In genomic region chr7:98745722-98746318, GRCh38 we compare ENCODE assay signal across 8 cellular contexts.
DNase-seq lines count a peak whose midpoint lies in the region; ATAC-seq and TF ChIP-seq lines count a peak whose summit lies in the region.

No MANE protein-coding gene starts in this region.

- H2BK15ac ChIP-seq in IMR-90 (ENCODE audit: low read depth, low read length): no peak overlapping the region

- H3K4me3 Mint-ChIP-seq in activated naive CD8-positive, alpha-beta T cell treated with anti-CD3 and anti-CD28 coated beads, Interleukin-2, amount 10 ng/mL, durations not matched to agents 7 days and 5 days: no peak overlapping the region

- no peak overlapping the region for H3K27ac ChIP-seq in IMR-90 (ENCODE audit: insufficient read depth, low read length)
- no peak overlapping the region for H3K27ac ChIP-seq in right atrium auricular region
- H3K27ac ChIP-seq in uterus: no peak overlapping the region

- no peaks in the 10 kb centered on the region for H3K9me3 Mint-ChIP-seq in activated naive CD8-positive, alpha-beta T cell treated with anti-CD3 and anti-CD28 coated beads, Interleukin-2, amount 10 ng/mL, durations not matched to agents 7 days and 5 days

- no peaks in the 10 kb centered on the region for H3K4me1 Mint-ChIP-seq in activated naive CD8-positive, alpha-beta T cell treated with anti-CD3 and anti-CD28 coated beads, Interleukin-2, amount 10 ng/mL, durations not matched to agents 7 days and 5 days

- H2BK120ac ChIP-seq in IMR-90 (ENCODE audit: low read depth, low read length): no peak overlapping the region

- POLR2A ChIA-PET in IMR-90 (lab: Charles Lee; ENCODE audit: unreplicated experiment): no interaction called here
- POLR2A ChIA-PET in activated naive CD8-positive, alpha-beta T cell treated with anti-CD3 and anti-CD28 coated beads, Interleukin-2, amount 10 ng/mL, durations not matched to agents 7 days and 5 days (lab: Charles Lee): no interaction called here

- H3K36me3 ChIP-seq in IMR-90 (ENCODE audit: control insufficient read depth, insufficient read depth, low read length): no peaks in the 10 kb centered on the region
- H3K36me3 ChIP-seq in right atrium auricular region: no peaks in the 10 kb centered on the region
- H3K36me3 ChIP-seq in uterus: no peaks in the 10 kb centered on the region

- no peak overlapping the region for H2AK9ac ChIP-seq in IMR-90 (replicated peaks; ENCODE audit: low read depth, low read length, poor library complexity)

- H3K4me3 ChIP-seq in IMR-90 (ENCODE audit: insufficient read depth, low read depth, low read length) (no peak overlapping the region), right atrium auricular region (no peak overlapping the region), uterus (no peak overlapping the region)

- TF ChIP-seq POLR2A in IMR-90 (IDR thresholded peaks at IDR 0.05; ENCODE audit: low read depth, low read length) (no peak), uterus (IDR thresholded peaks at IDR 0.05) (no peak)

- H3K9me3 ChIP-seq in IMR-90 (ENCODE audit: control insufficient read depth, insufficient read depth, low read length) (no peaks in the 10 kb centered on the region; the same call in 1 of the 2 replicates), right atrium auricular region (peaks cover 0 to 6% of the 10 kb centered on the region in 2 donors), uterus (no peaks in the 10 kb centered on the region)

- H3K4me2 ChIP-seq in IMR-90 (ENCODE audit: low read depth, low read length): no peak overlapping the region

- BruUV-seq in IMR-90 (replicated peaks; lab: Mats Ljungman, UMichigan): no TSS peak

- dilution Hi-C loops in IMR-90 (cut with HindIII; ENCODE audit: low sequenced_read_pairs, unreplicated experiment): no loop called here

- H3K27ac Mint-ChIP-seq in activated naive CD8-positive, alpha-beta T cell treated with anti-CD3 and anti-CD28 coated beads, Interleukin-2, amount 10 ng/mL, durations not matched to agents 7 days and 5 days: no peak overlapping the region

- no peak overlapping the region for H3K14ac ChIP-seq in IMR-90 (replicated peaks; ENCODE audit: low read depth, low read length)

- no peak overlapping the region for H2BK5ac ChIP-seq in IMR-90 (ENCODE audit: low read depth, low read length, poor library complexity, severe bottlenecking)

- H3K9me1 ChIP-seq in IMR-90 (ENCODE audit: insufficient read depth, low read length): no peaks in the 10 kb centered on the region

- H4K91ac ChIP-seq in IMR-90 (ENCODE audit: insufficient read depth, low read depth, low read length): no peak overlapping the region

- H3K27me3 Mint-ChIP-seq in activated naive CD8-positive, alpha-beta T cell treated with anti-CD3 and anti-CD28 coated beads, Interleukin-2, amount 10 ng/mL, durations not matched to agents 7 days and 5 days: peaks cover 3% of the 10 kb centered on the region

- no peak overlapping the region for H2BK20ac ChIP-seq in IMR-90 (ENCODE audit: low read depth, low read length)

- H3K36me3 Mint-ChIP-seq in activated naive CD8-positive, alpha-beta T cell treated with anti-CD3 and anti-CD28 coated beads, Interleukin-2, amount 10 ng/mL, durations not matched to agents 7 days and 5 days: no peaks in the 10 kb centered on the region

- no peaks in the 10 kb centered on the region for H3K79me1 ChIP-seq in IMR-90 (ENCODE audit: low read depth in 1 of 2, low read length in 2 of 2)

- TF ChIP-seq CTCF in IMR-90 (conservative IDR thresholded peaks at IDR 0.05; ENCODE audit: low read depth, low read length) (peak; percentile 49), right atrium auricular region (IDR thresholded peaks at IDR 0.05) (peak; percentile 21 to 75), uterus (IDR thresholded peaks at IDR 0.05) (peak in 2 of 4 experiments; percentile 17 to 22)

- no peak overlapping the region for H2AFZ ChIP-seq in IMR-90 (replicated peaks; ENCODE audit: low read length, poor library complexity)

- H3K4me1 ChIP-seq in IMR-90 (ENCODE audit: control insufficient read depth, insufficient read depth, low read length): no peaks in the 10 kb centered on the region
- H3K4me1 ChIP-seq in right atrium auricular region: no peaks in the 10 kb centered on the region
- H3K4me1 ChIP-seq in uterus: no peaks in the 10 kb centered on the region

- H2AK5ac ChIP-seq in IMR-90 (ENCODE audit: low read depth, low read length): no peak overlapping the region

- peak; percentile 52 for DNase-seq in EL
- DNase-seq in IMR-90: peak; percentile 17
- DNase-seq in SK-N-DZ (ENCODE audit: low spot score): peak; percentile 47
- peak; percentile 81 for DNase-seq in activated naive CD8-positive, alpha-beta T cell treated with anti-CD3 and anti-CD28 coated beads, Interleukin-2, amount 10 ng/mL, durations not matched to agents 7 days and 5 days
- DNase-seq in right atrium auricular region (ENCODE audit: low spot score): no peak
- DNase-seq in stimulated activated CD4-positive, alpha-beta T cell treated with anti-CD3 and anti-CD28 coated beads, Interleukin-12 subunit alpha, Interleukin-12 subunit beta, amount 100 ng/mL, for 48 hours (ENCODE audit: low read depth in 2 of 3, low spot score in 1 of 3): peak; percentile 54 to 72 (median 62)
- no peak for DNase-seq in uterus

- no peak overlapping the region for H3K23ac ChIP-seq in IMR-90 (ENCODE audit: low read depth, low read length)

- H4K20me1 ChIP-seq in IMR-90 (ENCODE audit: insufficient read depth, low read length): no peaks in the 10 kb centered on the region

- in situ Hi-C loops in IMR-90 (cut with MboI; ENCODE audit: low sequenced_read_pairs): loop anchor here (25.0 kb wide), 1 partner anchor 434 kb away; no protein-coding TSS in a partner anchor

- ATAC-seq in IMR-90 (ENCODE audit: low read depth): peak; percentile 66; the same call in 1 of the 2 replicates
- no peak for ATAC-seq in activated naive CD8-positive, alpha-beta T cell treated with anti-CD3 and anti-CD28 coated beads, Interleukin-2, amount 10 ng/mL, durations not matched to agents 7 days and 5 days (ENCODE audit: low read depth)
- no peak for ATAC-seq in HG02763 (IDR thresholded peaks at IDR 0.05; ENCODE audit: unreplicated experiment)

- H4K5ac ChIP-seq in IMR-90 (ENCODE audit: low read depth, low read length): no peak overlapping the region

- H4K8ac ChIP-seq in IMR-90 (ENCODE audit: low read depth in 2 of 2, low read length in 2 of 2): no peak overlapping the region

- no peak overlapping the region for H3K18ac ChIP-seq in IMR-90 (ENCODE audit: low read depth, low read length)

- intact Hi-C loops in IMR-90 (cut with micrococcal nuclease): loop anchor here (1.0 to 5.0 kb wide), 2 partner anchors 314 to 451 kb away; no protein-coding TSS in a partner anchor
- intact Hi-C loops in uterus (cut with DNase I; ENCODE audit: low total_unique reads): no loop called here

- TF ChIP-seq RAD21 in IMR-90 (IDR thresholded peaks at IDR 0.05; ENCODE audit: low read length): peak; percentile 36

- CTCF ChIA-PET in IMR-90 (lab: Yijun Ruan, JAX): interaction anchor here (0.7 to 1.8 kb wide), 4 partner anchors 9 to 451 kb away, joined by 3 to 11 read pairs (median 3); no protein-coding TSS in a partner anchor

- H3K56ac ChIP-seq in IMR-90 (ENCODE audit: extremely low read depth, insufficient read depth, low read length): no peak overlapping the region

- no peaks in the 10 kb centered on the region for H3K27me3 ChIP-seq in IMR-90 (ENCODE audit: control insufficient read depth, insufficient read depth, low read length)
- no peaks in the 10 kb centered on the region for H3K27me3 ChIP-seq in right atrium auricular region
- H3K27me3 ChIP-seq in uterus: no peaks in the 10 kb centered on the region

- H3K9ac ChIP-seq in IMR-90 (ENCODE audit: low read depth, low read length): no peak overlapping the region

- no CpG with 5 or more reads among the region's 5 CpGs for WGBS in IMR-90 (ENCODE audit: extremely low coverage in 2 of 2, insufficient read length in 1 of 2), 2 experiments

- H3K4ac ChIP-seq in IMR-90 (ENCODE audit: low read depth, low read length): no peak overlapping the region

TF ChIP-seq in IMR-90, 13 proteins besides CTCF, POLR2A, EP300 and RAD21:
- TF ChIP-seq NFE2L2 (IDR thresholded peaks at IDR 0.05; ENCODE audit: low read depth, low read length) (no peak), RCOR1 (IDR thresholded peaks at IDR 0.05; ENCODE audit: insufficient replicate concordance, low read length) (no peak), FOS (IDR thresholded peaks at IDR 0.05; ENCODE audit: low read depth, low read length) (no peak), MAZ (IDR thresholded peaks at IDR 0.05; ENCODE audit: borderline replicate concordance, low read depth, low read length) (no peak), CHD1 (IDR thresholded peaks at IDR 0.05; ENCODE audit: low read depth, low read length) (no peak), SMC3 (IDR thresholded peaks at IDR 0.05; ENCODE audit: low read depth, low read length) (peak; percentile 54), MAFK (IDR thresholded peaks at IDR 0.05; ENCODE audit: low read depth, low read length) (no peak)

Comparison
In these comparisons a context has a peak if more than half of its experiments do, and no peak if none do; other contexts are left out.
1. DNase-seq: peak in EL (single experiment), IMR-90 (single experiment), SK-N-DZ (single experiment), activated naive CD8-positive, alpha-beta T cell treated with anti-CD3 and anti-CD28 coated beads, Interleukin-2, amount 10 ng/mL, durations not matched to agents 7 days and 5 days (single experiment) and stimulated activated CD4-positive, alpha-beta T cell treated with anti-CD3 and anti-CD28 coated beads, Interleukin-12 subunit alpha, Interleukin-12 subunit beta, amount 100 ng/mL, for 48 hours (3 of 3); none in right atrium auricular region (single experiment) and uterus (0 of 2).